In the genomic region with DNA sequence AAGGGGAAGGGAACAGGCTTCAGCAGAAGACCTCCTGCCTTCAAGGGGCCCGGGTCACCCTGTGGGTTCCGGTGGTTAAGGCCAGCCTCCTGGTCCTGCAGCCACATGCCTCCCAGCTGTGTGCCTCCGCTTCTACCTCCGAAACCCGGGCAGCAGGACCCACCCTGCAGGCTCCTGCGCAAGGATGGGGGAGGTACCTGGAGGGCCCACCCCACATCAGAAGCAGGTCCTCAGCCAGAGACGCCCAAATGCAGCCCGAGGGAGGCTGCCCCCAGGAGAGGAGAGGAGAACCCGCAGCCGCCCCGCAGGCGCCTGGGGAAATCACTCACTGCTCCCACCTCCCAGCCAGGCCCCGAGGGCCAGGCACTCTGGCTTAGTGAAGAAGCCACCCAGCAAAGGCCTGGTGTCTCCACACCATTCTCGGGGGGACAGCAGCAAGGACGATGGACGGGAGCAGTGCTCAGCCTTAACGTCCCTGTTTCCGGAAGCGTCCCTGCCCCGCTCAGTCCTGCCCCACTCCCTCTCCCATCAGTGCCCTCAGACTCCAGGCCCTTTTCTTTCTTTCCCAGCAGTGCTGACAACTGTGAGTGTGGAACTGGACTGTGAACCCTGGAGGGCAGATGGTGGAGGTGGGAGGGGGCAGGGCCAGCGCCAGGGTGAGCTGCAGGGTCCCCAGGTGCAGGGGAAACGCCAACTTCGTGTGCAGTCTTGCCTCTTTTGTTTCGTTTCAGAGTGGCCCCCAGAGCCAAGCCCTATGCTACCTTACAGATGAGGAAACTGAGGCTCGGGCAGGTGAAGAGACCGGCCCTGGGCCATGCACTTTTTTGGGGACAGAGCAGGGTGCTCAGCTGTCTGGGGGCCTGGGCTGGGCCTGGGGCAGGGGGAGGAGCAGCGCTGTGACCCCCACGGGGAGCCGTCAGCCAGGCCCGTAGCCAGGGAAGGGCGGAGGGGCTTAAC, we compare ENCODE assay signal across 1 cellular context.
TF ChIP-seq lines count a peak whose summit lies in the region.

No MANE protein-coding gene starts in this region.

TF ChIP-seq in HepG2, 621 proteins besides CTCF, POLR2A, EP300 and RAD21 (continued from another document and continues in another):
- TF ChIP-seq ARNTL (CRISPR knock-in tag; IDR thresholded peaks at IDR 0.05) (no peak), ZNF878 (CRISPR knock-in tag; IDR thresholded peaks at IDR 0.05) (no peak), ZBTB43 (CRISPR knock-in tag; conservative IDR thresholded peaks at IDR 0.05) (0 out of 2 replicates have a peak, but pooled peaks have one; percentile 26), ZXDC (CRISPR knock-in tag; IDR thresholded peaks at IDR 0.05) (no peak), TRIM24 (CRISPR knock-in tag; IDR thresholded peaks at IDR 0.05) (no peak), SKIL (CRISPR knock-in tag; IDR thresholded peaks at IDR 0.05; ENCODE audit: borderline replicate concordance) (0 out of 2 replicates have a peak, but pooled peaks have one; percentile 45), ZNF256 (CRISPR knock-in tag; conservative IDR thresholded peaks at IDR 0.05) (no peak), ZNF543 (CRISPR knock-in tag; IDR thresholded peaks at IDR 0.05) (no peak), SMC3 (IDR thresholded peaks at IDR 0.05; ENCODE audit: low read length) (no peak), FUBP1 (CRISPR knock-in tag; IDR thresholded peaks at IDR 0.05; ENCODE audit: borderline replicate concordance) (no peak), ZFP82 (CRISPR knock-in tag; IDR thresholded peaks at IDR 0.05; ENCODE audit: borderline replicate concordance) (no peak), FOXP4 (CRISPR knock-in tag; IDR thresholded peaks at IDR 0.05) (peak; percentile 16; the same call in 1 of the 2 replicates), NFRKB (IDR thresholded peaks at IDR 0.05) (no peak), ZFP90 (CRISPR knock-in tag; IDR thresholded peaks at IDR 0.05; ENCODE audit: borderline replicate concordance) (peak; percentile 67; the same call in 1 of the 2 replicates), SOX13 (IDR thresholded peaks at IDR 0.05) (no peak), SOX13 (CRISPR knock-in tag; conservative IDR thresholded peaks at IDR 0.05 in 1 of 2, IDR thresholded peaks at IDR 0.05 in 1 of 2) (peak in 1 of 2 experiments; percentile 37; a peak in 1 of 4 replicates), ZNF577 (CRISPR knock-in tag; IDR thresholded peaks at IDR 0.05; ENCODE audit: borderline replicate concordance, low read depth) (no peak), FOXM1 (CRISPR knock-in tag; IDR thresholded peaks at IDR 0.05) (no peak), RARA (CRISPR knock-in tag; IDR thresholded peaks at IDR 0.05) (peak; percentile 17; the same call in 1 of the 2 replicates), ZBTB20 (CRISPR knock-in tag; IDR thresholded peaks at IDR 0.05; ENCODE audit: borderline replicate concordance, low read depth) (no peak), SMARCC2 (IDR thresholded peaks at IDR 0.05) (no peak)
- TF ChIP-seq, protein P1, sequence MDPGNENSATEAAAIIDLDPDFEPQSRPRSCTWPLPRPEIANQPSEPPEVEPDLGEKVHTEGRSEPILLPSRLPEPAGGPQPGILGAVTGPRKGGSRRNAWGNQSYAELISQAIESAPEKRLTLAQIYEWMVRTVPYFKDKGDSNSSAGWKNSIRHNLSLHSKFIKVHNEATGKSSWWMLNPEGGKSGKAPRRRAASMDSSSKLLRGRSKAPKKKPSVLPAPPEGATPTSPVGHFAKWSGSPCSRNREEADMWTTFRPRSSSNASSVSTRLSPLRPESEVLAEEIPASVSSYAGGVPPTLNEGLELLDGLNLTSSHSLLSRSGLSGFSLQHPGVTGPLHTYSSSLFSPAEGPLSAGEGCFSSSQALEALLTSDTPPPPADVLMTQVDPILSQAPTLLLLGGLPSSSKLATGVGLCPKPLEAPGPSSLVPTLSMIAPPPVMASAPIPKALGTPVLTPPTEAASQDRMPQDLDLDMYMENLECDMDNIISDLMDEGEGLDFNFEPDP (CRISPR knock-in tag; conservative IDR thresholded peaks at IDR 0.05), result no peak
- TF ChIP-seq, protein P2, sequence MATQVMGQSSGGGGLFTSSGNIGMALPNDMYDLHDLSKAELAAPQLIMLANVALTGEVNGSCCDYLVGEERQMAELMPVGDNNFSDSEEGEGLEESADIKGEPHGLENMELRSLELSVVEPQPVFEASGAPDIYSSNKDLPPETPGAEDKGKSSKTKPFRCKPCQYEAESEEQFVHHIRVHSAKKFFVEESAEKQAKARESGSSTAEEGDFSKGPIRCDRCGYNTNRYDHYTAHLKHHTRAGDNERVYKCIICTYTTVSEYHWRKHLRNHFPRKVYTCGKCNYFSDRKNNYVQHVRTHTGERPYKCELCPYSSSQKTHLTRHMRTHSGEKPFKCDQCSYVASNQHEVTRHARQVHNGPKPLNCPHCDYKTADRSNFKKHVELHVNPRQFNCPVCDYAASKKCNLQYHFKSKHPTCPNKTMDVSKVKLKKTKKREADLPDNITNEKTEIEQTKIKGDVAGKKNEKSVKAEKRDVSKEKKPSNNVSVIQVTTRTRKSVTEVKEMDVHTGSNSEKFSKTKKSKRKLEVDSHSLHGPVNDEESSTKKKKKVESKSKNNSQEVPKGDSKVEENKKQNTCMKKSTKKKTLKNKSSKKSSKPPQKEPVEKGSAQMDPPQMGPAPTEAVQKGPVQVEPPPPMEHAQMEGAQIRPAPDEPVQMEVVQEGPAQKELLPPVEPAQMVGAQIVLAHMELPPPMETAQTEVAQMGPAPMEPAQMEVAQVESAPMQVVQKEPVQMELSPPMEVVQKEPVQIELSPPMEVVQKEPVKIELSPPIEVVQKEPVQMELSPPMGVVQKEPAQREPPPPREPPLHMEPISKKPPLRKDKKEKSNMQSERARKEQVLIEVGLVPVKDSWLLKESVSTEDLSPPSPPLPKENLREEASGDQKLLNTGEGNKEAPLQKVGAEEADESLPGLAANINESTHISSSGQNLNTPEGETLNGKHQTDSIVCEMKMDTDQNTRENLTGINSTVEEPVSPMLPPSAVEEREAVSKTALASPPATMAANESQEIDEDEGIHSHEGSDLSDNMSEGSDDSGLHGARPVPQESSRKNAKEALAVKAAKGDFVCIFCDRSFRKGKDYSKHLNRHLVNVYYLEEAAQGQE (IDR thresholded peaks at IDR 0.05; ENCODE audit: borderline replicate concordance in 1 of 2, low read depth in 1 of 2, low read length in 2 of 2), result no peak
- TF ChIP-seq, protein P3, sequence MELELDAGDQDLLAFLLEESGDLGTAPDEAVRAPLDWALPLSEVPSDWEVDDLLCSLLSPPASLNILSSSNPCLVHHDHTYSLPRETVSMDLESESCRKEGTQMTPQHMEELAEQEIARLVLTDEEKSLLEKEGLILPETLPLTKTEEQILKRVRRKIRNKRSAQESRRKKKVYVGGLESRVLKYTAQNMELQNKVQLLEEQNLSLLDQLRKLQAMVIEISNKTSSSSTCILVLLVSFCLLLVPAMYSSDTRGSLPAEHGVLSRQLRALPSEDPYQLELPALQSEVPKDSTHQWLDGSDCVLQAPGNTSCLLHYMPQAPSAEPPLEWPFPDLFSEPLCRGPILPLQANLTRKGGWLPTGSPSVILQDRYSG (CRISPR knock-in tag; IDR thresholded peaks at IDR 0.05), result no peak
- TF ChIP-seq, protein P4, sequence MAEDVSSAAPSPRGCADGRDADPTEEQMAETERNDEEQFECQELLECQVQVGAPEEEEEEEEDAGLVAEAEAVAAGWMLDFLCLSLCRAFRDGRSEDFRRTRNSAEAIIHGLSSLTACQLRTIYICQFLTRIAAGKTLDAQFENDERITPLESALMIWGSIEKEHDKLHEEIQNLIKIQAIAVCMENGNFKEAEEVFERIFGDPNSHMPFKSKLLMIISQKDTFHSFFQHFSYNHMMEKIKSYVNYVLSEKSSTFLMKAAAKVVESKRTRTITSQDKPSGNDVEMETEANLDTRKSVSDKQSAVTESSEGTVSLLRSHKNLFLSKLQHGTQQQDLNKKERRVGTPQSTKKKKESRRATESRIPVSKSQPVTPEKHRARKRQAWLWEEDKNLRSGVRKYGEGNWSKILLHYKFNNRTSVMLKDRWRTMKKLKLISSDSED (CRISPR knock-in tag; IDR thresholded peaks at IDR 0.05), result no peak
- TF ChIP-seq, protein P5, sequence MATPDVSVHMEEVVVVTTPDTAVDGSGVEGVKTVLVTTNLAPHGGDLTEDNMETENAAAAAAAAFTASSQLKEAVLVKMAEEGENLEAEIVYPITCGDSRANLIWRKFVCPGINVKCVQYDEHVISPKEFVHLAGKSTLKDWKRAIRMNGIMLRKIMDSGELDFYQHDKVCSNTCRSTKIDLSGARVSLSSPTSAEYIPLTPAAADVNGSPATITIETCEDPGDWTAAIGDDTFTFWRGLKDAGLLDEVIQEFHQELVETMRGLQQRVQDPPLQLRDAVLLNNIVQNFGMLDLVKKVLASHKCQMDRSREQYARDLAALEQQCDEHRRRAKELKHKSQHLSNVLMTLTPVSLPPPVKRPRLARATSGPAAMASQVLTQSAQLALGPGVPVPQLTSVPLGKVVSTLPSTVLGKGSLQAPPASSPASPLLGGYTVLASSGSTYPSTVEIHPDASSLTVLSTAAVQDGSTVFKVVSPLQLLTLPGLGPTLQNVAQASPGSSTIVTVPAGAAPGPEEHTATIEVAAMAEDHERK (CRISPR knock-in tag; IDR thresholded peaks at IDR 0.05; ENCODE audit: low read depth), result no peak
- TF ChIP-seq, protein P6, sequence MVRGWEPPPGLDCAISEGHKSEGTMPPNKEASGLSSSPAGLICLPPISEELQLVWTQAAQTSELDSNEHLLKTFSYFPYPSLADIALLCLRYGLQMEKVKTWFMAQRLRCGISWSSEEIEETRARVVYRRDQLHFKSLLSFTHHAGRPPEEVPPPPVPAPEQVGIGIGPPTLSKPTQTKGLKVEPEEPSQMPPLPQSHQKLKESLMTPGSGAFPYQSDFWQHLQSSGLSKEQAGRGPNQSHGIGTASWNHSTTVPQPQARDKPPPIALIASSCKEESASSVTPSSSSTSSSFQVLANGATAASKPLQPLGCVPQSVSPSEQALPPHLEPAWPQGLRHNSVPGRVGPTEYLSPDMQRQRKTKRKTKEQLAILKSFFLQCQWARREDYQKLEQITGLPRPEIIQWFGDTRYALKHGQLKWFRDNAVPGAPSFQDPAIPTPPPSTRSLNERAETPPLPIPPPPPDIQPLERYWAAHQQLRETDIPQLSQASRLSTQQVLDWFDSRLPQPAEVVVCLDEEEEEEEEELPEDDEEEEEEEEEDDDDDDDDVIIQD (CRISPR knock-in tag; IDR thresholded peaks at IDR 0.05; ENCODE audit: low read depth), result peak; percentile 90; the same call in 1 of the 2 replicates
